Comparison of ENCODE assay signal across 22 cellular contexts in genomic region chr19:39918183-39918651, GRCh38. TPM values are rescaled to one million over a fixed set of nuclear protein-coding genes. Genes with fewer than 3 reads are reported as not detected.
DNase-seq lines count a peak whose midpoint lies in the region; ATAC-seq and TF ChIP-seq lines count a peak whose summit lies in the region.
"Had no signal": no experiment of that assay in that cellular context is flagged by ENCODE, and none has a peak within 500 bp of the region (broad histone marks: within the 10 kb centered on the region; RNA-seq: fewer than 3 reads in every experiment).

No MANE protein-coding gene starts in this region.

- H3K36me3 ChIP-seq in transverse colon = no peaks in the 10 kb centered on the region
- H3K36me3 ChIP-seq: Peyer's patch had no signal

- H4K20me1 ChIP-seq in H9 (ENCODE audit: control insufficient read depth, insufficient read depth, insufficient read length) = no peaks in the 10 kb centered on the region

- H3K56ac ChIP-seq in H9 (ENCODE audit: insufficient read length, low read depth, low read length) = no peak overlapping the region

- peak overlapping the region; percentile 24; the same call in 1 of the 2 replicates for H2BK15ac ChIP-seq in H9 (ENCODE audit: low read depth, low read length)

- H2BK12ac ChIP-seq in H9 (ENCODE audit: insufficient read length, low read depth, low read length) = no peak overlapping the region

- in situ Hi-C loops in transverse colon (cut with MboI; ENCODE audit: low pct_ligation_motif_present in 1 of 4, low pct_unique_long_range_greater_than_20kb in 1 of 4, low sequenced_read_pairs in 3 of 4) = no loop called here

- no peak overlapping the region for H3K4me3 Mint-ChIP-seq in H9
- H3K4me3 Mint-ChIP-seq in effector memory CD8-positive, alpha-beta T cell = no peak overlapping the region
- H3K4me3 Mint-ChIP-seq: CD4-positive, alpha-beta T cell; IgD-negative memory B cell had no signal

- no peak overlapping the region for H4K91ac ChIP-seq in H9 (ENCODE audit: insufficient read length, low read depth, low read length)

- DNase-seq in H9 (no peak), ecto neural progenitor cell (ENCODE audit: low spot score) (peak; percentile 39), mesenteric fat pad (ENCODE audit: low spot score) (peak; percentile 73), transverse colon (no peak), RKO (ENCODE audit: low spot score) (no peak)
- no peak for DNase-seq in effector memory CD8-positive, alpha-beta T cell
- DNase-seq: Caco-2; CD4-positive, alpha-beta T cell; GDM1; Kasumi-1; NCI-H1092 treated with DMSO at 0.1 percent for 48 hours; NCI-H146; NCI-H2029 treated with DMSO at 0.1 percent for 48 hours; NCI-H2171 treated with DMSO at 0.1 percent for 48 hours; NCI-H446; NCI-H526 treated with DMSO at 0.1 percent for 48 hours; NK-92 treated with Interleukin-12 subunit alpha and Interleukin-12 subunit beta, amount 100 ng/mL, for 24 hours; Peyer's patch; Right ventricle myocardium superior had no signal

- intact Hi-C loops in transverse colon (cut with DNase I; ENCODE audit: low total_unique reads) = no loop called here

- no peak overlapping the region for H4K8ac ChIP-seq in H9 (replicated peaks; ENCODE audit: insufficient read length, low read depth, low read length)

- no peaks in the 10 kb centered on the region for H3K79me1 ChIP-seq in H9 (ENCODE audit: insufficient read depth, low read depth, low read length, poor library complexity, severe bottlenecking)

- no peak overlapping the region for H4K5ac ChIP-seq in H9 (ENCODE audit: insufficient read length, low read depth, low read length)

- no peak overlapping the region; the same call in 1 of the 2 replicates for H3K14ac ChIP-seq in H9 (ENCODE audit: insufficient read depth, low read length)

- H3K4me3 ChIP-seq in transverse colon = no peak overlapping the region
- H3K4me3 ChIP-seq: A549, Peyer's patch had no signal

- no peaks in the 10 kb centered on the region for H3K79me2 ChIP-seq in H9 (ENCODE audit: insufficient read depth, low read length)

- no peak overlapping the region for H2AK5ac ChIP-seq in H9 (ENCODE audit: insufficient read length, low read length)

- H3K23ac ChIP-seq in H9 (ENCODE audit: insufficient read length, low read depth, low read length) = no peak overlapping the region

- no peak overlapping the region for H3K27ac ChIP-seq in H9 (ENCODE audit: insufficient read length, low read depth, low read length)
- H3K27ac ChIP-seq in transverse colon = peak overlapping the region in 3 of 4 donors; percentile 51 to 65 (median 59)
- H3K27ac ChIP-seq: Peyer's patch had no signal

- H3K4me1 Mint-ChIP-seq in H9 = no peaks in the 10 kb centered on the region
- H3K4me1 Mint-ChIP-seq in effector memory CD8-positive, alpha-beta T cell (ENCODE audit: low read depth in 2 of 2) = peaks cover 6 to 14% of the 10 kb centered on the region in 2 donors

- H3K36me3 Mint-ChIP-seq in H9 (ENCODE audit: insufficient read depth in 1 of 3, low read depth in 3 of 3) = no peaks in the 10 kb centered on the region
- H3K36me3 Mint-ChIP-seq in effector memory CD8-positive, alpha-beta T cell (ENCODE audit: insufficient read depth) = peaks cover 3% of the 10 kb centered on the region

- no peak for TF ChIP-seq POLR2A in transverse colon (IDR thresholded peaks at IDR 0.05)

- peaks cover 5% of the 10 kb centered on the region for H3K23me2 ChIP-seq in H9 (ENCODE audit: insufficient read length, low read depth, low read length, poor library complexity, severe bottlenecking)

- H3K18ac ChIP-seq in H9 (ENCODE audit: insufficient read length, low read depth, low read length) = no peak overlapping the region

- no peak overlapping the region for H3K4ac ChIP-seq in H9 (ENCODE audit: low read depth, low read length)

- H3K9me3 ChIP-seq in H9 (ENCODE audit: control insufficient read depth, low read depth, low read length) = no peaks in the 10 kb centered on the region
- no peaks in the 10 kb centered on the region for H3K9me3 ChIP-seq in transverse colon
- H3K9me3 ChIP-seq: A549, Caco-2, Peyer's patch had no signal

- TF ChIP-seq EP300 in transverse colon (IDR thresholded peaks at IDR 0.05; ENCODE audit: low read depth) = no peak

- no peaks in the 10 kb centered on the region for H3K27me3 ChIP-seq in H9 (ENCODE audit: insufficient read depth, low read length)
- H3K27me3 ChIP-seq in transverse colon = no peaks in the 10 kb centered on the region
- H3K27me3 ChIP-seq: Peyer's patch had no signal

- H3K4me1 ChIP-seq in H9 (ENCODE audit: insufficient read depth, low read length) = no peaks in the 10 kb centered on the region
- peaks cover 0 to 16% (median 5%) of the 10 kb centered on the region in 4 donors for H3K4me1 ChIP-seq in transverse colon
- H3K4me1 ChIP-seq: Caco-2 had no signal

- no peak overlapping the region for H2BK20ac ChIP-seq in H9 (ENCODE audit: low read depth, low read length, poor library complexity, severe bottlenecking)

- H3K9me3 Mint-ChIP-seq in H9 = no peaks in the 10 kb centered on the region
- H3K9me3 Mint-ChIP-seq in effector memory CD8-positive, alpha-beta T cell = peaks cover 0 to 4% of the 10 kb centered on the region in 2 donors
- H3K9me3 Mint-ChIP-seq: CD4-positive, alpha-beta T cell; IgD-negative memory B cell had no signal

- H3K9ac ChIP-seq in H9 (ENCODE audit: extremely low read depth, insufficient read length, low read length) = no peak overlapping the region

- ATAC-seq in GM19035 (IDR thresholded peaks at IDR 0.05; ENCODE audit: unreplicated experiment) = no peak
- ATAC-seq in effector memory CD8-positive, alpha-beta T cell (replicated peaks) = no peak
- ATAC-seq: A549 had no signal

- 0 out of 7 replicates have a peak overlapping the region, but pooled peaks of 1 of the 3 experiments have one; percentile 6 for H3K27ac Mint-ChIP-seq in H9
- peak overlapping the region in 1 of 2 donors; percentile 57 for H3K27ac Mint-ChIP-seq in effector memory CD8-positive, alpha-beta T cell
- H3K27ac Mint-ChIP-seq: CD4-positive, alpha-beta T cell had no signal

- H2AFZ ChIP-seq in H9 (ENCODE audit: low read length) = no peak overlapping the region

- no peak for TF ChIP-seq CTCF in H9 (conservative IDR thresholded peaks at IDR 0.05)
- no peak for TF ChIP-seq CTCF in transverse colon (IDR thresholded peaks at IDR 0.05)

- no peak overlapping the region for H3K4me2 ChIP-seq in H9 (ENCODE audit: insufficient read depth, insufficient read length, low read length)
- H3K4me2 ChIP-seq: A549 had no signal

- no peak overlapping the region for H3T11ph ChIP-seq in H9 (ENCODE audit: low read length)

- H3K27me3 Mint-ChIP-seq in H9 (ENCODE audit: low read depth) = no peaks in the 10 kb centered on the region
- no peaks in the 10 kb centered on the region for H3K27me3 Mint-ChIP-seq in effector memory CD8-positive, alpha-beta T cell
- H3K27me3 Mint-ChIP-seq: CD4-positive, alpha-beta T cell had no signal

- no CpG with 5 or more reads among the region's 20 CpGs for WGBS in H9 (ENCODE audit: extremely low coverage, insufficient read length, low lambda C conversion rate)
- 88% methylated on average over 20 of the region's 20 CpGs; no CpG with 5 or more reads in 1 of the 2 donors for WGBS in transverse colon (ENCODE audit: low coverage in 1 of 2), 2 donors

- no peak overlapping the region for H2BK120ac ChIP-seq in H9 (ENCODE audit: low read depth, low read length, poor library complexity, severe bottlenecking)

- H2BK5ac ChIP-seq in H9 (ENCODE audit: insufficient read length, low read length) = no peak overlapping the region

RNA-seq across cellular contexts. Expression of gene FCGBP, which starts 16.2 kb away (rescaled TPM):
- total RNA-seq in H9 (2021) (0.13 and 0.15 TPM in 2 replicates), mesenteric fat pad (108 TPM), transverse colon (1,000 to 10,000 TPM; 1,603 to 6,178 (median 2,329) TPM)

RNA-seq across cellular contexts. Expression of gene PSMC4, which starts 52.7 kb away (rescaled TPM):
- total RNA-seq in H9 (2021) = 111 and 119 TPM in 2 replicates
- total RNA-seq in mesenteric fat pad = 85.5 TPM
- 10 to 100 TPM; 46.4 to 83.4 (median 77.5) TPM for total RNA-seq in transverse colon

Comparison
In these comparisons a context has a peak if more than half of its experiments do, and no peak if none do; other contexts are left out.
1. DNase-seq: peak in ecto neural progenitor cell (single experiment) and mesenteric fat pad (single experiment); none in H9 (single experiment), transverse colon (single experiment), RKO (single experiment) and effector memory CD8-positive, alpha-beta T cell (0 of 3).
2. RNA of gene FCGBP, which starts 16.2 kb away (total RNA-seq): 1,603 to 6,178 TPM in transverse colon and 108 TPM in mesenteric fat pad (single experiment); 0.13 to 0.15 TPM in H9; every median in the first group is over 10 times any median in the second.